Comparison of ENCODE assay signal across 9 cellular contexts in genomic region chr3:196967412-196968232, GRCh38. TPM values are rescaled to one million over a fixed set of nuclear protein-coding genes. Genes with fewer than 3 reads are reported as not detected.
DNase-seq lines count a peak whose midpoint lies in the region; ATAC-seq and TF ChIP-seq lines count a peak whose summit lies in the region.
"Had no signal": no experiment of that assay in that cellular context is flagged by ENCODE, and none has a peak within 500 bp of the region (broad histone marks: within the 10 kb centered on the region; RNA-seq: fewer than 3 reads in every experiment).

No MANE protein-coding gene starts in this region.

- H3K4me1 Mint-ChIP-seq in activated naive CD4-positive, alpha-beta T cell treated with anti-CD3 and anti-CD28 coated beads for 36 hours (ENCODE audit: low read depth): peaks cover 7% of the 10 kb centered on the region
- H3K4me1 Mint-ChIP-seq in mesothelial cell of epicardium (no peaks in the 10 kb centered on the region), type B pancreatic cell (ENCODE audit: unreplicated experiment) (no peaks in the 10 kb centered on the region)

- no peak overlapping the region for H2BK5ac ChIP-seq in trophoblast cell (ENCODE audit: low read depth, low read length, poor library complexity)

- H4K91ac ChIP-seq in trophoblast cell (ENCODE audit: low read depth, low read length): no peak overlapping the region

- no peak overlapping the region for H4K8ac ChIP-seq in trophoblast cell (ENCODE audit: low read depth, low read length)

- ATAC-seq in body of pancreas: no peak

- H3K27me3 Mint-ChIP-seq in activated naive CD4-positive, alpha-beta T cell treated with anti-CD3 and anti-CD28 coated beads for 36 hours (ENCODE audit: low read depth): peaks cover 20% of the 10 kb centered on the region
- H3K27me3 Mint-ChIP-seq in mesothelial cell of epicardium (ENCODE audit: low read depth) (peaks cover 72% of the 10 kb centered on the region), type B pancreatic cell (peaks cover 60% of the 10 kb centered on the region)

- no peaks in the 10 kb centered on the region for H3K79me1 ChIP-seq in trophoblast cell (ENCODE audit: low read length)

- H4K12ac ChIP-seq in trophoblast cell (ENCODE audit: low read depth, low read length): no peak overlapping the region

- no peak for TF ChIP-seq POLR2A in body of pancreas (IDR thresholded peaks at IDR 0.05)

- H3K27me3 ChIP-seq in body of pancreas (no peaks in the 10 kb centered on the region), trophoblast cell (ENCODE audit: insufficient read depth, low read length) (peaks cover 55% of the 10 kb centered on the region)
- H3K27me3 ChIP-seq: SJSA1 had no signal

- H3K9me3 Mint-ChIP-seq in activated naive CD4-positive, alpha-beta T cell treated with anti-CD3 and anti-CD28 coated beads for 36 hours: peaks cover 4% of the 10 kb centered on the region
- H3K9me3 Mint-ChIP-seq in mesothelial cell of epicardium (no peaks in the 10 kb centered on the region), type B pancreatic cell (no peaks in the 10 kb centered on the region)

- no peak overlapping the region for H3K4ac ChIP-seq in trophoblast cell (ENCODE audit: low read depth, low read length)

- H3K9me3 ChIP-seq in body of pancreas (no peaks in the 10 kb centered on the region), trophoblast cell (ENCODE audit: insufficient read depth, low read depth, low read length) (peaks cover 13% of the 10 kb centered on the region)

- CTCF ChIA-PET in activated naive CD4-positive, alpha-beta T cell treated with anti-CD3 and anti-CD28 coated beads for 36 hours (lab: Charles Lee): interaction anchor here (4.0 kb wide), 1 partner anchor 130 kb away, joined by 27 read pairs; no protein-coding TSS in a partner anchor

- peak overlapping the region; percentile 68 for H3K4me3 Mint-ChIP-seq in activated naive CD4-positive, alpha-beta T cell treated with anti-CD3 and anti-CD28 coated beads for 36 hours
- H3K4me3 Mint-ChIP-seq in mesothelial cell of epicardium: peak overlapping the region; percentile 64
- H3K4me3 Mint-ChIP-seq in type B pancreatic cell: peak overlapping the region; percentile 83

- H3K79me2 ChIP-seq in trophoblast cell (ENCODE audit: control insufficient read depth, insufficient read depth, low read length, poor library complexity): no peaks in the 10 kb centered on the region

- H3K18ac ChIP-seq in trophoblast cell (ENCODE audit: low read length): no peak overlapping the region

- H3K36me3 ChIP-seq in body of pancreas (replicated peaks in 1 of 2; ENCODE audit: insufficient read depth in 1 of 2, low read depth in 2 of 2) (no peaks in the 10 kb centered on the region), trophoblast cell (ENCODE audit: control insufficient read depth in 1 of 2, insufficient read depth in 2 of 2, low read length in 2 of 2) (no peaks in the 10 kb centered on the region)

- H3K4me3 ChIP-seq in body of pancreas (peak overlapping the region; percentile 51 to 76), trophoblast cell (ENCODE audit: low read depth, low read length) (no peak overlapping the region)

- intact Hi-C loops in activated naive CD4-positive, alpha-beta T cell treated with anti-CD3 and anti-CD28 coated beads for 36 hours (cut with micrococcal nuclease): loop anchor here (2.0 kb wide), 2 partner anchors 255 to 431 kb away; partner anchors contain the start of genes CEP19 and PIGX
- intact Hi-C loops in body of pancreas (cut with DNase I): no loop called here

- no peak overlapping the region for H2AFZ ChIP-seq in trophoblast cell (ENCODE audit: insufficient read depth, low read length, poor library complexity)

- no peak overlapping the region for H2BK120ac ChIP-seq in trophoblast cell (ENCODE audit: insufficient read depth, low read length, poor library complexity)

- H3K27ac ChIP-seq in body of pancreas: no peak overlapping the region
- H3K27ac ChIP-seq in trophoblast cell (ENCODE audit: low read depth, low read length): no peak overlapping the region
- H3K27ac ChIP-seq: SJSA1 had no signal

- H3K23ac ChIP-seq in trophoblast cell (ENCODE audit: low read length): no peak overlapping the region

- 67 to 85% methylated on average over 29 to 35 of the region's 35 CpGs for WGBS in body of pancreas, 2 donors
- no CpG with 5 or more reads among the region's 35 CpGs for WGBS in trophoblast cell (ENCODE audit: extremely low coverage, insufficient coverage, insufficient read length)

- no peak overlapping the region for H3K27ac Mint-ChIP-seq in activated naive CD4-positive, alpha-beta T cell treated with anti-CD3 and anti-CD28 coated beads for 36 hours
- H3K27ac Mint-ChIP-seq in mesothelial cell of epicardium (no peak overlapping the region), type B pancreatic cell (no peak overlapping the region)

- TF ChIP-seq CTCF in body of pancreas (IDR thresholded peaks at IDR 0.05) (no peak), mesothelial cell of epicardium (IDR thresholded peaks at IDR 0.05; ENCODE audit: unreplicated experiment) (no peak), type B pancreatic cell (conservative IDR thresholded peaks at IDR 0.05) (no peak)

- no peak overlapping the region for H3K4me2 ChIP-seq in trophoblast cell (ENCODE audit: low read length)

- H2AK5ac ChIP-seq in trophoblast cell (ENCODE audit: low read length): no peak overlapping the region

- H3K9ac ChIP-seq in trophoblast cell (ENCODE audit: low read length): no peak overlapping the region

- DNase-seq in activated naive CD4-positive, alpha-beta T cell treated with anti-CD3 and anti-CD28 coated beads for 36 hours: no peak
- no peak for DNase-seq in activated naive CD4-positive, alpha-beta T cell treated with anti-CD3 and anti-CD28 coated beads, Interleukin-2, amount 50 U/mL, for 16 hours
- DNase-seq in body of pancreas (no peak), mesothelial cell of epicardium (ENCODE audit: low spot score in 2 of 2, unreplicated experiment in 2 of 2) (no peak), type B pancreatic cell (ENCODE audit: extremely low spot score, unreplicated experiment) (no peak), DMS 273 (lab: John Stamatoyannopoulos, UW; ENCODE audit: unreplicated experiment) (no peak), trophoblast cell (no peak), NCI-H1694 (lab: John Stamatoyannopoulos, UW) (no peak)

- no peaks in the 10 kb centered on the region for H3K36me3 Mint-ChIP-seq in activated naive CD4-positive, alpha-beta T cell treated with anti-CD3 and anti-CD28 coated beads for 36 hours (ENCODE audit: low read depth)
- H3K36me3 Mint-ChIP-seq in mesothelial cell of epicardium (no peaks in the 10 kb centered on the region), type B pancreatic cell (no peaks in the 10 kb centered on the region)

- H3K4me1 ChIP-seq in body of pancreas (peaks cover 17% of the 10 kb centered on the region), trophoblast cell (ENCODE audit: control insufficient read depth in 1 of 2, insufficient read depth in 2 of 2, low read length in 2 of 2) (peaks cover 3 to 8% of the 10 kb centered on the region in 2 experiments)

- H3K14ac ChIP-seq in trophoblast cell (ENCODE audit: low read length): no peak overlapping the region

- H2BK12ac ChIP-seq in trophoblast cell (ENCODE audit: low read length): no peak overlapping the region

RNA-seq across cellular contexts. Expression of gene PIGZ, which starts 1.0 kb away (rescaled TPM):
- total RNA-seq in activated naive CD4-positive, alpha-beta T cell treated with anti-CD3 and anti-CD28 coated beads for 36 hours: under 1 TPM; 0.12 to 0.26 TPM
- total RNA-seq in body of pancreas (1 to 10 TPM; 1.0 to 1.3 TPM), mesothelial cell of epicardium (0.70 to 0.91 TPM (median 0.74 TPM) in 3 replicates), type B pancreatic cell (ENCODE audit: low replicate concordance) (1.6 and 2.0 TPM in 2 replicates)
- polyA plus RNA-seq in trophoblast cell (2013): 0.15 and 0.16 TPM in 2 replicates

RNA-seq across cellular contexts. Expression of gene NCBP2, which starts 25.3 kb away (rescaled TPM):
- 10 to 100 TPM; 91.7 to 98.3 TPM for total RNA-seq in activated naive CD4-positive, alpha-beta T cell treated with anti-CD3 and anti-CD28 coated beads for 36 hours
- total RNA-seq in body of pancreas (10 to 100 TPM in 1 of 2 donors, 1 to 10 TPM in 1; 6.9 to 19.5 TPM), mesothelial cell of epicardium (77.9 to 83.0 TPM (median 82.8 TPM) in 3 replicates), type B pancreatic cell (ENCODE audit: low replicate concordance) (61.1 and 81.2 TPM in 2 replicates)
- 54.5 and 56.4 TPM in 2 replicates for polyA plus RNA-seq in trophoblast cell (2013)
